15 cellular contexts compared by ENCODE assay signal in the genomic region with DNA sequence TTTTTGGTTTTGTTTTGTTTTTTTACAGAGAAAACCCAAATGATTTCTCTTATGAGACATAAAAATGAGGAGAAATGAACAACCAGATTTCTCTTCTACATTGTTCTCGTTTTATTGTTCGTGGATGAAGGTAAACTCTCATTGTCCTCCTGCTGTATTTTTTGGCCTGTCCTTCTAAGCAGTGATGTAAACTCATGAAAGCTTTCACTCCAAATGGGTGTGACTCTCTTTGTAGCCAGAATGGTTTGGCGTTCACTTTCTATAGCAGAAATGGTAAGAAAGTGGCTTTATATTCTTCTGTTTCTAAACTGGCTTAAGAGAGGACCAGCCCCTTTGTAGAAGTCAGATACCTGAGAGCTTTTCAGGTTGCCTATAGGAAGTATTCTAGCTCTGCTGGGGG. TPM values are rescaled to one million over a fixed set of nuclear protein-coding genes. Genes with fewer than 3 reads are reported as not detected.
DNase-seq lines count a peak whose midpoint lies in the region; ATAC-seq, FAIRE-seq and TF ChIP-seq lines count a peak whose summit lies in the region.
"Had no signal": no experiment of that assay in that cellular context is flagged by ENCODE, and none has a peak within 500 bp of the region (broad histone marks: within the 10 kb centered on the region; RNA-seq: fewer than 3 reads in every experiment).

No MANE protein-coding gene starts in this region.

- CTCF ChIA-PET in HCT116 (lab: Charles Lee) = interaction anchor here (1.5 to 2.4 kb wide), 3 partner anchors 12 to 73 kb away, joined by 4 to 7 read pairs (median 5); no protein-coding TSS in a partner anchor

- TF ChIP-seq POLR2A in HCT116 (IDR thresholded peaks at IDR 0.05; ENCODE audit: borderline replicate concordance, extremely low read depth, insufficient read depth, insufficient read length) = no peak

- peaks cover 10% of the 10 kb centered on the region; the same call in 1 of the 2 replicates for H3K27me3 ChIP-seq in HCT116 (ENCODE audit: insufficient read depth, low read length)
- no peaks in the 10 kb centered on the region for H3K27me3 ChIP-seq in astrocyte (ENCODE audit: insufficient read depth, low read length)
- H3K27me3 ChIP-seq: ascending aorta, BLaER1, pancreas had no signal

- peaks cover 39% of the 10 kb centered on the region for H3K4me1 Mint-ChIP-seq in astrocyte (ENCODE audit: low read depth, unreplicated experiment)
- H3K4me1 Mint-ChIP-seq in activated CD4-positive, alpha-beta T cell treated with anti-CD3 and anti-CD28 coated beads, Interleukin-2, amount 10 ng/mL, durations not matched to agents 24 days and 14 days = peaks cover 15% of the 10 kb centered on the region

- H3K79me2 ChIP-seq in HCT116 (ENCODE audit: insufficient read depth, low read length) = no peaks in the 10 kb centered on the region
- H3K79me2 ChIP-seq in astrocyte (ENCODE audit: insufficient read depth, low read length) = no peaks in the 10 kb centered on the region

- POLR2A ChIA-PET in HCT116 (lab: Charles Lee) = interaction anchor here (1.5 kb wide), 1 partner anchor 76 kb away, joined by 3 read pairs; no protein-coding TSS in a partner anchor

- no peak for TF ChIP-seq RAD21 in HCT116 (IDR thresholded peaks at IDR 0.05; ENCODE audit: low read depth)

- H3K9ac ChIP-seq in HCT116 (ENCODE audit: low read length) (peak overlapping the region; percentile 45), astrocyte (ENCODE audit: low read length) (peak overlapping the region; percentile 30)
- H3K9ac ChIP-seq: BLaER1 had no signal

- H3K4me2 ChIP-seq in HCT116 (ENCODE audit: low read length) (peak overlapping the region; percentile 74), astrocyte (ENCODE audit: low read length) (peak overlapping the region; percentile 73)
- H3K4me2 ChIP-seq: BLaER1 had no signal

- H3K27me3 Mint-ChIP-seq in astrocyte (ENCODE audit: low read depth, unreplicated experiment) = peaks cover 1% of the 10 kb centered on the region
- H3K27me3 Mint-ChIP-seq in activated CD4-positive, alpha-beta T cell treated with anti-CD3 and anti-CD28 coated beads, Interleukin-2, amount 10 ng/mL, durations not matched to agents 24 days and 14 days = peaks cover 53% of the 10 kb centered on the region

- H3K4me3 Mint-ChIP-seq in astrocyte (ENCODE audit: unreplicated experiment) = no peak overlapping the region
- no peak overlapping the region for H3K4me3 Mint-ChIP-seq in activated CD4-positive, alpha-beta T cell treated with anti-CD3 and anti-CD28 coated beads, Interleukin-2, amount 10 ng/mL, durations not matched to agents 24 days and 14 days
- H3K4me3 Mint-ChIP-seq: activated T-helper 1 cell treated with anti-CD3 and anti-CD28 coated beads, Interleukin-12 subunit alpha, Interleukin-12 subunit beta, Interleukin-2, Interleukin-4 antibody, amounts not matched to agents 30 ng/mL and 10 ng/mL and 1 ng/mL, durations not matched to agents 14 hours and 24 hours and 36 hours; endodermal cell had no signal

- H3K9me2 ChIP-seq in HCT116 (ENCODE audit: insufficient read depth) = no peaks in the 10 kb centered on the region

- H3K27ac ChIP-seq in HCT116 (ENCODE audit: low read depth, low read length) = peak overlapping the region; percentile 32; the same call in 1 of the 2 replicates
- H3K27ac ChIP-seq in astrocyte (ENCODE audit: low read depth, low read length) = peak overlapping the region; percentile 83
- peak overlapping the region in 13 of 21 experiments; percentile 4 to 93 (median 82) for H3K27ac ChIP-seq in skin epidermis
- H3K27ac ChIP-seq: BLaER1 had no signal

- TF ChIP-seq CTCF in HCT116 (IDR thresholded peaks at IDR 0.05 in 2 of 3, conservative IDR thresholded peaks at IDR 0.05 in 1 of 3; ENCODE audit: borderline replicate concordance in 1 of 3, insufficient read depth in 1 of 3, low read depth in 2 of 3, low read length in 2 of 3) (no peak), astrocyte (IDR thresholded peaks at IDR 0.05; ENCODE audit: insufficient read depth, low read depth, low read length) (no peak)

- BruUV-seq in HCT116 (replicated peaks; lab: Mats Ljungman, UMichigan) = no TSS peak

- peaks cover 2% of the 10 kb centered on the region for H3K36me3 Mint-ChIP-seq in astrocyte (ENCODE audit: low read depth, unreplicated experiment)
- no peaks in the 10 kb centered on the region for H3K36me3 Mint-ChIP-seq in activated CD4-positive, alpha-beta T cell treated with anti-CD3 and anti-CD28 coated beads, Interleukin-2, amount 10 ng/mL, durations not matched to agents 24 days and 14 days (ENCODE audit: low read depth)

- H3K27ac Mint-ChIP-seq in astrocyte (ENCODE audit: unreplicated experiment) = peak overlapping the region; percentile 97
- H3K27ac Mint-ChIP-seq in activated CD4-positive, alpha-beta T cell treated with anti-CD3 and anti-CD28 coated beads, Interleukin-2, amount 10 ng/mL, durations not matched to agents 24 days and 14 days = no peak overlapping the region
- H3K27ac Mint-ChIP-seq: activated T-helper 1 cell treated with anti-CD3 and anti-CD28 coated beads, Interleukin-12 subunit alpha, Interleukin-12 subunit beta, Interleukin-2, Interleukin-4 antibody, amounts not matched to agents 30 ng/mL and 10 ng/mL and 1 ng/mL, durations not matched to agents 14 hours and 24 hours and 36 hours; endodermal cell had no signal

- peak; percentile 68 for FAIRE-seq in astrocyte (lab: Jason Lieb, UNC)
- FAIRE-seq: H1, pancreas had no signal

- peak; percentile 27; the same call in 1 of the 2 replicates for ATAC-seq in HCT116

- peak overlapping the region in 1 of 2 experiments; percentile 21; a peak in 1 of 4 replicates for H3K4me3 ChIP-seq in HCT116 (replicated peaks in 1 of 2; ENCODE audit: low read depth in 1 of 2, low read length in 2 of 2)
- H3K4me3 ChIP-seq in astrocyte (ENCODE audit: insufficient read depth, low read depth, low read length) = no peak overlapping the region
- H3K4me3 ChIP-seq in skin epidermis = no peak overlapping the region
- H3K4me3 ChIP-seq: BLaER1, pancreas had no signal

- intact Hi-C loops in HCT116 (cut with micrococcal nuclease) = no loop called here
- intact Hi-C loops in activated CD4-positive, alpha-beta T cell treated with anti-CD3 and anti-CD28 coated beads, Interleukin-2, amount 10 ng/mL, durations not matched to agents 24 days and 14 days (cut with micrococcal nuclease) = no loop called here

- H3K36me3 ChIP-seq in HCT116 (ENCODE audit: control insufficient read depth in 1 of 2, insufficient read depth in 2 of 2, low read length in 2 of 2) (no peaks in the 10 kb centered on the region), astrocyte (ENCODE audit: insufficient read depth, low read length) (no peaks in the 10 kb centered on the region)
- H3K36me3 ChIP-seq: ascending aorta, BLaER1, pancreas had no signal

- RAD21 ChIA-PET in HCT116 (lab: Charles Lee; ENCODE audit: low non-redundant PET in 1 of 2, low total read pairs in 2 of 2, uncharacterized antibody in 2 of 2, unreplicated experiment in 2 of 2) = interaction anchor here in 1 of 2 experiments (0.5 kb wide), 1 partner anchor 83 kb away, joined by 6 read pairs; no protein-coding TSS in a partner anchor

- H3K9me3 Mint-ChIP-seq in astrocyte (ENCODE audit: unreplicated experiment) = no peaks in the 10 kb centered on the region
- H3K9me3 Mint-ChIP-seq in activated CD4-positive, alpha-beta T cell treated with anti-CD3 and anti-CD28 coated beads, Interleukin-2, amount 10 ng/mL, durations not matched to agents 24 days and 14 days = no peaks in the 10 kb centered on the region
- H3K9me3 Mint-ChIP-seq: activated T-helper 1 cell treated with anti-CD3 and anti-CD28 coated beads, Interleukin-12 subunit alpha, Interleukin-12 subunit beta, Interleukin-2, Interleukin-4 antibody, amounts not matched to agents 30 ng/mL and 10 ng/mL and 1 ng/mL, durations not matched to agents 14 hours and 24 hours and 36 hours; endodermal cell had no signal

- DNase-seq in HCT116 (ENCODE audit: low read depth, low spot score) (peak; percentile 23), astrocyte (ENCODE audit: low read depth) (no peak), fibroblast of the conjunctiva (ENCODE audit: low read depth) (peak; percentile 64), NCI-H524 treated with DMSO at 0.1 percent for 48 hours (lab: John Stamatoyannopoulos, UW) (no peak), mucosa of gallbladder (ENCODE audit: low spot score) (no peak)
- DNase-seq in activated CD8-positive, alpha-beta memory T cell treated with anti-CD3 and anti-CD28 coated beads for 24 hours = no peak
- no peak for DNase-seq in activated CD4-positive, alpha-beta T cell treated with anti-CD3 and anti-CD28 coated beads, Interleukin-2, amount 10 ng/mL, durations not matched to agents 24 days and 14 days
- DNase-seq: Karpas-422, pancreas had no signal

- H3K4me1 ChIP-seq in HCT116 (ENCODE audit: control insufficient read depth in 1 of 2, insufficient read depth in 2 of 2, low read length in 2 of 2) (peaks cover 21 to 43% of the 10 kb centered on the region in 2 experiments), astrocyte (ENCODE audit: insufficient read depth, low read length) (peaks cover 23% of the 10 kb centered on the region)
- H3K4me1 ChIP-seq: BLaER1, pancreas had no signal

- H3K9me3 ChIP-seq in HCT116 (ENCODE audit: control insufficient read depth in 1 of 2, insufficient read depth in 1 of 2, low read depth in 1 of 2, low read length in 2 of 2) (no peaks in the 10 kb centered on the region), astrocyte (ENCODE audit: insufficient read depth, low read depth, low read length) (no peaks in the 10 kb centered on the region)
- H3K9me3 ChIP-seq: ascending aorta, BLaER1, pancreas had no signal

- H2AFZ ChIP-seq in HCT116 (ENCODE audit: low read depth, low read length, poor library complexity, severe bottlenecking) = no peak overlapping the region
- no peak overlapping the region for H2AFZ ChIP-seq in astrocyte (ENCODE audit: low read depth, low read length)

- no peaks in the 10 kb centered on the region for H4K20me1 ChIP-seq in HCT116 (ENCODE audit: insufficient read depth)
- H4K20me1 ChIP-seq in astrocyte (ENCODE audit: insufficient read depth, low read length) = no peaks in the 10 kb centered on the region
- H4K20me1 ChIP-seq: BLaER1 had no signal

TF ChIP-seq in HCT116, 20 proteins besides CTCF, POLR2A, EP300 and RAD21 (continues in another document):
- TF ChIP-seq YY1 (IDR thresholded peaks at IDR 0.05; ENCODE audit: extremely low read depth, insufficient replicate concordance, low read depth, low read length) (no peak), JUND (IDR thresholded peaks at IDR 0.05) (no peak), ZFX (IDR thresholded peaks at IDR 0.05) (no peak), EZH2phosphoT487 (IDR thresholded peaks at IDR 0.05; ENCODE audit: borderline replicate concordance) (no peak), EGR1 (IDR thresholded peaks at IDR 0.05; ENCODE audit: low read depth) (no peak), SP1 (IDR thresholded peaks at IDR 0.05; ENCODE audit: low read depth) (no peak), ZNF274 (IDR thresholded peaks at IDR 0.05; ENCODE audit: low read depth, low read length) (no peak)

RNA-seq across cellular contexts. Expression of gene BMAL1, which starts 15.5 kb away (rescaled TPM):
- 17.6 TPM for total RNA-seq in HCT116 (2021; ENCODE audit: unreplicated experiment)
- 6.5 and 7.8 TPM in 2 replicates for polyA plus RNA-seq in HCT116 (2012)
- total RNA-seq in astrocyte = 21.1 and 26.9 TPM in 2 replicates
- total RNA-seq in mucosa of gallbladder = 21.2 TPM
- total RNA-seq in activated CD4-positive, alpha-beta T cell treated with anti-CD3 and anti-CD28 coated beads, Interleukin-2, amount 10 ng/mL, durations not matched to agents 24 days and 14 days = 22.2 and 22.4 TPM in 2 replicates

Comparison
In these comparisons a context has a peak if more than half of its experiments do, and no peak if none do; other contexts are left out.
1. DNase-seq: peak in HCT116 (single experiment) and fibroblast of the conjunctiva (single experiment); none in astrocyte (single experiment), NCI-H524 treated with DMSO at 0.1 percent for 48 hours (single experiment), activated CD8-positive, alpha-beta memory T cell treated with anti-CD3 and anti-CD28 coated beads for 24 hours (single experiment), mucosa of gallbladder (single experiment) and activated CD4-positive, alpha-beta T cell treated with anti-CD3 and anti-CD28 coated beads, Interleukin-2, amount 10 ng/mL, durations not matched to agents 24 days and 14 days (single experiment).
2. H3K27ac ChIP-seq: peak in every context shown above with its lines; median percentile 83 in astrocyte; 82 in skin epidermis; 32 in HCT116.